In genomic region chr5:160466889-160467554, GRCh38 we compare ENCODE assay signal across 8 cellular contexts. TPM values are rescaled to one million over a fixed set of nuclear protein-coding genes. Genes with fewer than 3 reads are reported as not detected.
DNase-seq lines count a peak whose midpoint lies in the region; ATAC-seq lines count a peak whose summit lies in the region.

No MANE protein-coding gene starts in this region.

- H3K79me2 ChIP-seq in mesendoderm (ENCODE audit: control insufficient read depth, insufficient read depth, low read length): no peaks in the 10 kb centered on the region

- H3K27me3 ChIP-seq in CD8-positive, alpha-beta memory T cell (ENCODE audit: insufficient read depth, low read length, poor library complexity, severe bottlenecking): no peaks in the 10 kb centered on the region
- no peaks in the 10 kb centered on the region for H3K27me3 ChIP-seq in mesendoderm (ENCODE audit: insufficient read depth, low read length, poor library complexity)

- WGBS in mesendoderm (ENCODE audit: extremely low coverage, insufficient coverage, low lambda C conversion rate): no CpG with 5 or more reads among the region's 9 CpGs

- H3K18ac ChIP-seq in mesendoderm (ENCODE audit: low read length): no peak overlapping the region

- peaks cover 60 to 81% (median 77%) of the 10 kb centered on the region in 3 donors for H3K4me1 Mint-ChIP-seq in CD8-positive, alpha-beta memory T cell
- H3K4me1 Mint-ChIP-seq in activated naive CD8-positive, alpha-beta T cell treated with anti-CD3 and anti-CD28 coated beads, Interleukin-2, amount 50 U/mL, for 24 hours: peaks cover 85% of the 10 kb centered on the region

- H3K9me3 Mint-ChIP-seq in CD8-positive, alpha-beta memory T cell: no peaks in the 10 kb centered on the region
- no peaks in the 10 kb centered on the region for H3K9me3 Mint-ChIP-seq in activated naive CD8-positive, alpha-beta T cell treated with anti-CD3 and anti-CD28 coated beads, Interleukin-2, amount 50 U/mL, for 24 hours

- ATAC-seq in HG03025 (IDR thresholded peaks at IDR 0.05; ENCODE audit: low FRiP score, unreplicated experiment): peak; percentile 1
- peak; percentile 3 for ATAC-seq in activated naive CD8-positive, alpha-beta T cell treated with anti-CD3 and anti-CD28 coated beads, Interleukin-2, amount 50 U/mL, for 24 hours

- peak overlapping the region; percentile 64 for H3K27ac ChIP-seq in CD8-positive, alpha-beta memory T cell (ENCODE audit: low read depth, low read length)
- no peak overlapping the region for H3K27ac ChIP-seq in mesendoderm (ENCODE audit: low read depth, low read length)

- no peak overlapping the region for H3K4me2 ChIP-seq in mesendoderm (ENCODE audit: low read length)

- H3K9ac ChIP-seq in mesendoderm (ENCODE audit: low read length): no peak overlapping the region

- H3K27ac Mint-ChIP-seq in CD8-positive, alpha-beta memory T cell: peak overlapping the region; percentile 91 to 100 (median 98)
- peak overlapping the region; percentile 98 for H3K27ac Mint-ChIP-seq in activated naive CD8-positive, alpha-beta T cell treated with anti-CD3 and anti-CD28 coated beads, Interleukin-2, amount 50 U/mL, for 24 hours

- peaks cover 44% of the 10 kb centered on the region for H3K4me1 ChIP-seq in CD8-positive, alpha-beta memory T cell (ENCODE audit: insufficient read depth, low read length)
- H3K4me1 ChIP-seq in mesendoderm (ENCODE audit: control insufficient read depth, low read depth, low read length): no peaks in the 10 kb centered on the region

- no peak overlapping the region for H2BK120ac ChIP-seq in mesendoderm (ENCODE audit: low read depth, low read length)

- no peak overlapping the region for H2AK5ac ChIP-seq in mesendoderm (ENCODE audit: low read length)

- no peak overlapping the region for H2BK15ac ChIP-seq in mesendoderm (replicated peaks; ENCODE audit: low read depth)

- no peaks in the 10 kb centered on the region for H3K79me1 ChIP-seq in mesendoderm (ENCODE audit: low read length)

- no peak for DNase-seq in CD8-positive, alpha-beta memory T cell
- no peak for DNase-seq in activated naive CD8-positive, alpha-beta T cell treated with anti-CD3 and anti-CD28 coated beads, Interleukin-2, amount 50 U/mL, for 24 hours
- DNase-seq in mesendoderm (no peak), NCI-H748 (lab: John Stamatoyannopoulos, UW; ENCODE audit: unreplicated experiment) (no peak), NCI-H2196 treated with DMSO at 0.1 percent for 48 hours (lab: John Stamatoyannopoulos, UW; ENCODE audit: unreplicated experiment) (no peak), SKM-1 treated with dmso at 0.1 percent for 144 hours (lab: John Stamatoyannopoulos, UW; ENCODE audit: unreplicated experiment) (no peak), AML-193 (lab: John Stamatoyannopoulos, UW) (no peak)

- no peak overlapping the region for H3K56ac ChIP-seq in mesendoderm (ENCODE audit: low read length)

- POLR2A ChIA-PET in CD8-positive, alpha-beta memory T cell (lab: Charles Lee): interaction anchor here (0.6 to 1.8 kb wide), 3 partner anchors 28 to 662 kb away, joined by 4 to 9 read pairs (median 6); partner anchors contain the start of gene PTTG1

- no peak overlapping the region for H4K5ac ChIP-seq in mesendoderm (ENCODE audit: low read length)

- CTCF ChIA-PET in CD8-positive, alpha-beta memory T cell (lab: Charles Lee): interaction anchor here (0.6 to 6.8 kb wide), 9 partner anchors 9 to 369 kb away, joined by 3 to 75 read pairs (median 5); partner anchors contain the start of gene SLU7

- H3K27me3 Mint-ChIP-seq in CD8-positive, alpha-beta memory T cell: peaks cover 0 to 4% of the 10 kb centered on the region in 2 donors
- H3K27me3 Mint-ChIP-seq in activated naive CD8-positive, alpha-beta T cell treated with anti-CD3 and anti-CD28 coated beads, Interleukin-2, amount 50 U/mL, for 24 hours: no peaks in the 10 kb centered on the region

- peak overlapping the region; percentile 82 for H3K4me3 ChIP-seq in CD8-positive, alpha-beta memory T cell (ENCODE audit: low read length)
- H3K4me3 ChIP-seq in mesendoderm (ENCODE audit: low read length): no peak overlapping the region

- H3K4ac ChIP-seq in mesendoderm (ENCODE audit: low read depth, low read length): no peak overlapping the region

- H3K9me3 ChIP-seq in CD8-positive, alpha-beta memory T cell (ENCODE audit: low read length): no peaks in the 10 kb centered on the region

- H3K36me3 Mint-ChIP-seq in CD8-positive, alpha-beta memory T cell: peaks cover 0 to 13% (median 2%) of the 10 kb centered on the region in 3 donors
- peaks cover 32% of the 10 kb centered on the region for H3K36me3 Mint-ChIP-seq in activated naive CD8-positive, alpha-beta T cell treated with anti-CD3 and anti-CD28 coated beads, Interleukin-2, amount 50 U/mL, for 24 hours (ENCODE audit: low read depth)

- H3K23ac ChIP-seq in mesendoderm (ENCODE audit: low read length): no peak overlapping the region

- H4K8ac ChIP-seq in mesendoderm (ENCODE audit: low read depth, low read length): peak overlapping the region; percentile 76

- no peak overlapping the region for H2BK5ac ChIP-seq in mesendoderm (ENCODE audit: low read length)

- no peaks in the 10 kb centered on the region for H3K36me3 ChIP-seq in CD8-positive, alpha-beta memory T cell (ENCODE audit: insufficient read depth, low read length)
- H3K36me3 ChIP-seq in mesendoderm (ENCODE audit: control insufficient read depth, insufficient read depth, low read length): no peaks in the 10 kb centered on the region

- H3K4me3 Mint-ChIP-seq in CD8-positive, alpha-beta memory T cell: peak overlapping the region; percentile 88 to 100 (median 98)
- peak overlapping the region; percentile 97 for H3K4me3 Mint-ChIP-seq in activated naive CD8-positive, alpha-beta T cell treated with anti-CD3 and anti-CD28 coated beads, Interleukin-2, amount 50 U/mL, for 24 hours

RNA-seq across cellular contexts. Expression of gene PTTG1, which starts 45.4 kb away (rescaled TPM):
- 10 to 100 TPM; 79.8 to 82.2 TPM for total RNA-seq in CD8-positive, alpha-beta memory T cell
- 40.2 TPM for polyA plus RNA-seq in CD8-positive, alpha-beta memory T cell
- 311 TPM for polyA plus RNA-seq in mesendoderm (2013, experiment 1 of 2)
- polyA plus RNA-seq in mesendoderm (2013, experiment 2 of 2): 308 TPM

RNA-seq across cellular contexts. Expression of gene SLU7, which starts 48.1 kb away (rescaled TPM):
- total RNA-seq in CD8-positive, alpha-beta memory T cell: 10 to 100 TPM; 48.3 to 55.7 TPM
- polyA plus RNA-seq in CD8-positive, alpha-beta memory T cell: 94.1 TPM
- 37.2 TPM for polyA plus RNA-seq in mesendoderm (2013, experiment 1 of 2)
- polyA plus RNA-seq in mesendoderm (2013, experiment 2 of 2): 36.5 TPM
